17 cellular contexts compared by ENCODE assay signal in genomic region chr13:79126706-79127105, GRCh38.
"Had no signal": no experiment of that assay in that cellular context is flagged by ENCODE, and none has a peak within 500 bp of the region (broad histone marks: within the 10 kb centered on the region; RNA-seq: fewer than 3 reads in every experiment).

No MANE protein-coding gene starts in this region.

- H3K27me3 ChIP-seq: hepatocyte, neutrophil, right atrium auricular region, stomach, transverse colon had no signal

- H3K27ac ChIP-seq: hepatocyte, neutrophil, right atrium auricular region, stomach, thoracic aorta, transverse colon had no signal

- H3K4me1 ChIP-seq: right atrium auricular region, stomach, transverse colon had no signal

- ATAC-seq: mucosa of descending colon; naive thymus-derived CD8-positive, alpha-beta T cell had no signal

- DNase-seq: erythroblast; foreskin melanocyte; head of caudate nucleus; kidney glomerular epithelial cell; mucosa of descending colon; naive thymus-derived CD8-positive, alpha-beta T cell; posterior cingulate gyrus; small intestine; stimulated activated CD4-positive, alpha-beta T cell treated with anti-CD3 and anti-CD28 coated beads, Interleukin-12 subunit alpha, Interleukin-12 subunit beta, amount 100 ng/mL, for 4 hours; stimulated activated naive CD4-positive, alpha-beta T cell; stomach; substantia nigra; transverse colon had no signal
